In genomic region chr3:57079221-57079831, GRCh38 we compare ENCODE assay signal across 9 cellular contexts. TPM values are rescaled to one million over a fixed set of nuclear protein-coding genes. Genes with fewer than 3 reads are reported as not detected.
DNase-seq lines count a peak whose midpoint lies in the region; ATAC-seq lines count a peak whose summit lies in the region.
"Had no signal": no experiment of that assay in that cellular context is flagged by ENCODE, and none has a peak within 500 bp of the region (broad histone marks: within the 10 kb centered on the region; RNA-seq: fewer than 3 reads in every experiment).

No MANE protein-coding gene starts in this region.

- peak overlapping the region; percentile 76; the same call in 1 of the 2 replicates for H3K4me3 ChIP-seq in iPS DF 6.9 (ENCODE audit: low read length)

- peak; percentile 59 for ATAC-seq in sciatic nerve

- H3K27me3 ChIP-seq in iPS DF 6.9 (ENCODE audit: control insufficient read depth, insufficient read depth, low read length): peaks cover 4% of the 10 kb centered on the region; the same call in 1 of the 2 replicates

- intact Hi-C loops in sciatic nerve (cut with DNase I): no loop called here

- no peaks in the 10 kb centered on the region for H3K9me3 Mint-ChIP-seq in IgD-negative memory B cell
- H3K9me3 Mint-ChIP-seq in activated naive CD8-positive, alpha-beta T cell (ENCODE audit: low read depth): no peaks in the 10 kb centered on the region

- no peaks in the 10 kb centered on the region for H3K36me3 ChIP-seq in iPS DF 6.9 (ENCODE audit: control insufficient read depth, insufficient read depth, low read length)

- H3K36me3 Mint-ChIP-seq in IgD-negative memory B cell: no peaks in the 10 kb centered on the region
- no peaks in the 10 kb centered on the region for H3K36me3 Mint-ChIP-seq in activated naive CD8-positive, alpha-beta T cell

- no peak overlapping the region for H3K27ac ChIP-seq in iPS DF 6.9 (ENCODE audit: low read length)

- no CpG with 5 or more reads among the region's 59 CpGs for WGBS in iPS DF 6.9 (ENCODE audit: insufficient coverage, insufficient read length)

- H3K27me3 Mint-ChIP-seq in IgD-negative memory B cell: peaks cover 43% of the 10 kb centered on the region
- peaks cover 42% of the 10 kb centered on the region for H3K27me3 Mint-ChIP-seq in activated naive CD8-positive, alpha-beta T cell

- in situ Hi-C loops in G401 (cut with HindIII; ENCODE audit: low sequenced_read_pairs): no loop called here

- no peak overlapping the region for H3K27ac Mint-ChIP-seq in IgD-negative memory B cell
- no peak overlapping the region for H3K27ac Mint-ChIP-seq in activated naive CD8-positive, alpha-beta T cell

- H3K9me3 ChIP-seq in iPS DF 6.9 (ENCODE audit: control insufficient read depth, insufficient read depth, low read length): no peaks in the 10 kb centered on the region

- H3K4me3 Mint-ChIP-seq in IgD-negative memory B cell: peak overlapping the region in 3 of 4 donors; percentile 31 to 69 (median 32)
- peak overlapping the region; percentile 80 for H3K4me3 Mint-ChIP-seq in activated naive CD8-positive, alpha-beta T cell

- DNase-seq in EL: peak; percentile 37
- no peak for DNase-seq in iPS DF 6.9 (ENCODE audit: low read depth, low spot score)
- DNase-seq in sciatic nerve (ENCODE audit: low spot score): peak; percentile 67
- no peak for DNase-seq in G401 (ENCODE audit: low spot score)
- no peak for DNase-seq in NCI-H187 treated with DMSO at 0.1 percent for 48 hours (lab: John Stamatoyannopoulos, UW)
- no peak for DNase-seq in activated CD8-positive, alpha-beta memory T cell treated with anti-CD3 and anti-CD28 coated beads, Interleukin-2, amount 50 U/mL, for 48 hours

- no peaks in the 10 kb centered on the region for H3K4me1 ChIP-seq in iPS DF 6.9 (ENCODE audit: control insufficient read depth, insufficient read depth, low read length)

- peaks cover 7 to 19% (median 12%) of the 10 kb centered on the region in 3 donors for H3K4me1 Mint-ChIP-seq in IgD-negative memory B cell
- H3K4me1 Mint-ChIP-seq in activated naive CD8-positive, alpha-beta T cell (ENCODE audit: low read depth): peaks cover 7% of the 10 kb centered on the region

RNA-seq across cellular contexts. Expression of gene SPATA12, which starts 18.9 kb away (rescaled TPM):
- polyA plus RNA-seq in IgD-negative memory B cell: not detected
- total RNA-seq in sciatic nerve: not detected
- not detected in 2 replicates for total RNA-seq in G401 (2014; rRNA removed; shearing (Covaris generic))
- total RNA-seq: T-helper 2 cell treated with Interferon-gamma antibody and Interleukin-4, amounts not matched to agents 100 ng/mL and 5 ng/mL, for 36 hours had no signal

Comparison
In these comparisons a context has a peak if more than half of its experiments do, and no peak if none do; other contexts are left out.
1. DNase-seq: peak in EL (single experiment) and sciatic nerve (single experiment); none in iPS DF 6.9 (single experiment), G401 (single experiment), NCI-H187 treated with DMSO at 0.1 percent for 48 hours (single experiment) and activated CD8-positive, alpha-beta memory T cell treated with anti-CD3 and anti-CD28 coated beads, Interleukin-2, amount 50 U/mL, for 48 hours (single experiment).